Comparison of ENCODE assay signal across 1 cellular context in genomic region chr4:115515379-115516171, GRCh38.
TF ChIP-seq lines count a peak whose summit lies in the region.

No MANE protein-coding gene starts in this region.

TF ChIP-seq in GM12878, 131 proteins besides CTCF, POLR2A, EP300 and RAD21 (continued from another document):
- TF ChIP-seq BCLAF1 (IDR thresholded peaks at IDR 0.05) (no peak), RUNX3 (IDR thresholded peaks at IDR 0.05; ENCODE audit: low read length) (peak; percentile 82), ZNF384 (IDR thresholded peaks at IDR 0.05; ENCODE audit: borderline replicate concordance, low read depth, low read length) (peak; percentile 49; the same call in 1 of the 2 replicates), CBX5 (IDR thresholded peaks at IDR 0.05; ENCODE audit: low read depth) (no peak), MYC (IDR thresholded peaks at IDR 0.05; ENCODE audit: insufficient read depth, insufficient read length, insufficient replicate concordance, low read length, severe bottlenecking) (no peak), BHLHE40 (IDR thresholded peaks at IDR 0.05; ENCODE audit: borderline replicate concordance in 1 of 2, low read depth in 2 of 2, low read length in 1 of 2) (peak; percentile 46 to 66; a peak in 3 of 4 replicates), HCFC1 (IDR thresholded peaks at IDR 0.05; ENCODE audit: low read length) (no peak), MLLT1 (IDR thresholded peaks at IDR 0.05) (no peak), CHD4 (IDR thresholded peaks at IDR 0.05) (no peak), PRDM15 (CRISPR knock-in tag; IDR thresholded peaks at IDR 0.05) (no peak), STAT1 (conservative IDR thresholded peaks at IDR 0.05) (no peak), NBN (IDR thresholded peaks at IDR 0.05) (0 out of 2 replicates have a peak, but pooled peaks have one; percentile 21), ZBTB4 (CRISPR knock-in tag; IDR thresholded peaks at IDR 0.05) (no peak), IKZF2 (IDR thresholded peaks at IDR 0.05) (peak; percentile 42 to 45; a peak in 2 of 4 replicates), RAD51 (IDR thresholded peaks at IDR 0.05) (no peak), RELB (IDR thresholded peaks at IDR 0.05; ENCODE audit: low read depth) (0 out of 2 replicates have a peak, but pooled peaks have one; percentile 24), USF2 (IDR thresholded peaks at IDR 0.05; ENCODE audit: borderline replicate concordance, low read depth, low read length) (no peak)
- TF ChIP-seq, protein P1, sequence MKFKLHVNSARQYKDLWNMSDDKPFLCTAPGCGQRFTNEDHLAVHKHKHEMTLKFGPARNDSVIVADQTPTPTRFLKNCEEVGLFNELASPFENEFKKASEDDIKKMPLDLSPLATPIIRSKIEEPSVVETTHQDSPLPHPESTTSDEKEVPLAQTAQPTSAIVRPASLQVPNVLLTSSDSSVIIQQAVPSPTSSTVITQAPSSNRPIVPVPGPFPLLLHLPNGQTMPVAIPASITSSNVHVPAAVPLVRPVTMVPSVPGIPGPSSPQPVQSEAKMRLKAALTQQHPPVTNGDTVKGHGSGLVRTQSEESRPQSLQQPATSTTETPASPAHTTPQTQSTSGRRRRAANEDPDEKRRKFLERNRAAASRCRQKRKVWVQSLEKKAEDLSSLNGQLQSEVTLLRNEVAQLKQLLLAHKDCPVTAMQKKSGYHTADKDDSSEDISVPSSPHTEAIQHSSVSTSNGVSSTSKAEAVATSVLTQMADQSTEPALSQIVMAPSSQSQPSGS (IDR thresholded peaks at IDR 0.05; ENCODE audit: low read length), result no peak
- TF ChIP-seq, protein P2, sequence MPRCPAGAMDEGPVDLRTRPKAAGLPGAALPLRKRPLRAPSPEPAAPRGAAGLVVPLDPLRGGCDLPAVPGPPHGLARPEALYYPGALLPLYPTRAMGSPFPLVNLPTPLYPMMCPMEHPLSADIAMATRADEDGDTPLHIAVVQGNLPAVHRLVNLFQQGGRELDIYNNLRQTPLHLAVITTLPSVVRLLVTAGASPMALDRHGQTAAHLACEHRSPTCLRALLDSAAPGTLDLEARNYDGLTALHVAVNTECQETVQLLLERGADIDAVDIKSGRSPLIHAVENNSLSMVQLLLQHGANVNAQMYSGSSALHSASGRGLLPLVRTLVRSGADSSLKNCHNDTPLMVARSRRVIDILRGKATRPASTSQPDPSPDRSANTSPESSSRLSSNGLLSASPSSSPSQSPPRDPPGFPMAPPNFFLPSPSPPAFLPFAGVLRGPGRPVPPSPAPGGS (IDR thresholded peaks at IDR 0.05; ENCODE audit: borderline replicate concordance, insufficient read depth, low read depth, low read length, poor library complexity, severe bottlenecking), result peak; percentile 81
